8 cellular contexts compared by ENCODE assay signal in the genomic region with DNA sequence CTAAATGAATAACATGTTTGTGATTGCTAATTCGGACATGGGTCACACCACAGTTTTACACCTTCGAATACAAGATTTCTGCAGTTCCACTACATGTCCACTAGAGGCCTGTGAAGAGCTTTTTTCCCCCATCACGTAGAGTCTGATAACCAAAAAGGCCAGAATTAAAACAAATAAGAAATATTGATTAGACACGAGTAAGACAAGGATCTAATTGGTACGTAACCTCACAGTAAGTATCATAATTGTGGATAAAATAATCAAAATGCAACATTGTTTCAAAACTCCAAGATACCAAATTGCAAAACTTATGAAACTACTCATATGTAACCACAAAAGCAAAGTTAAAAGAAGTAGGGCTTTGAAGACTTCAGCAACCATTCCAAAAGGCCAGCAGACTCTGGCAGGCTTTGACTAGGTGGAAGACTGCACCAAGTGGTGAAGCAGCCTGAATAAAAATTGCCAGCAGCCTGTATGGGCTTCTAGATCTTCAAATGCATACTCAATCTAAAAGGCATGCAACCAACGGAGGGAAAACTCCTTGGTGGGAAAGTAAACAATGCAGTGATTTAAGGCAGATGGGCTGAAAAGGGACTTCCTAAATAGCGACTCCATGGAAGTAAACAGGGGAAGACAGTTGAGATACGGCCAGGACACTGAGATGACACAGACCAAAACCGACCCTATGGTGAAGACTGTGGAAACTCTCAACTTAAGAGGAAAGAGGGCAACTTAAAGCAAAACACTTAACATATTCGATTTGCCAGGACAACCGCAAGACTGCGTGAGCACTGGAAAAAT. TPM values are rescaled to one million over a fixed set of nuclear protein-coding genes. Genes with fewer than 3 reads are reported as not detected.
A peak's percentile ranks its signal among the peaks of the same experiment; 100 is the strongest.
DNase-seq lines count a peak whose midpoint lies in the region; ATAC-seq and TF ChIP-seq lines count a peak whose summit lies in the region.

No MANE protein-coding gene starts in this region.

- ATAC-seq in GM19372 (IDR thresholded peaks at IDR 0.05; ENCODE audit: low read depth, unreplicated experiment) = peak; percentile 74

- H3K9ac ChIP-seq in SK-N-MC (ENCODE audit: insufficient read length) = peak overlapping the region; percentile 38

- no peaks in the 10 kb centered on the region for H3K27me3 Mint-ChIP-seq in nephron progenitor cell (ENCODE audit: low read depth, poor library complexity)

- H3K36me3 ChIP-seq in SK-N-MC (ENCODE audit: insufficient read depth, low read length) (no peaks in the 10 kb centered on the region), esophagus squamous epithelium (peaks cover 0 to 6% (median 0%) of the 10 kb centered on the region in 3 donors)

- DNase-seq in DMS53 (lab: John Stamatoyannopoulos, UW) (peak; percentile 64), Kasumi-1 (lab: John Stamatoyannopoulos, UW) (peak; percentile 20 to 22), SK-N-MC (ENCODE audit: low read depth, low spot score) (no peak), esophagus squamous epithelium (lab: John Stamatoyannopoulos, UW) (no peak), nephron progenitor cell (no peak), NCI-H524 treated with DMSO at 0.1 percent for 48 hours (lab: John Stamatoyannopoulos, UW) (no peak), posterior vena cava (ENCODE audit: low spot score) (no peak)

- 38 to 44% methylated on average over 12 of the region's 12 CpGs for WGBS in esophagus squamous epithelium, 2 donors

- no peak overlapping the region for H3K4me3 Mint-ChIP-seq in nephron progenitor cell

- no peak for TF ChIP-seq POLR2A in esophagus squamous epithelium (IDR thresholded peaks at IDR 0.05)

- H3K27ac ChIP-seq in SK-N-MC = peak overlapping the region; percentile 93
- peak overlapping the region in 3 of 4 donors; percentile 72 to 74 (median 73) for H3K27ac ChIP-seq in esophagus squamous epithelium

- peaks cover 24% of the 10 kb centered on the region for H3K9me3 Mint-ChIP-seq in nephron progenitor cell

- peak overlapping the region; percentile 42 for H3K4me3 ChIP-seq in SK-N-MC
- H3K4me3 ChIP-seq in esophagus squamous epithelium = no peak overlapping the region

- intact Hi-C loops in esophagus squamous epithelium (cut with DNase I) = no loop called here
- intact Hi-C loops in posterior vena cava (cut with DNase I) = no loop called here

- H3K27me3 ChIP-seq in esophagus squamous epithelium = no peaks in the 10 kb centered on the region

- peaks cover 0 to 51% (median 20%) of the 10 kb centered on the region in 3 donors for H3K4me1 ChIP-seq in esophagus squamous epithelium

- H3K9me3 ChIP-seq in SK-N-MC (ENCODE audit: low read depth, low read length) (no peaks in the 10 kb centered on the region), esophagus squamous epithelium (peaks cover 0 to 4% (median 0%) of the 10 kb centered on the region in 3 donors)

- TF ChIP-seq CTCF in esophagus squamous epithelium (IDR thresholded peaks at IDR 0.05) (peak; percentile 69 to 88 (median 82)), nephron progenitor cell (IDR thresholded peaks at IDR 0.05) (peak; percentile 88)

- H3K36me3 Mint-ChIP-seq in nephron progenitor cell (ENCODE audit: low read depth) = peaks cover 12% of the 10 kb centered on the region

- peak overlapping the region; percentile 88 for H3K27ac Mint-ChIP-seq in nephron progenitor cell

- H3K4me1 Mint-ChIP-seq in nephron progenitor cell = peaks cover 32% of the 10 kb centered on the region

RNA-seq across cellular contexts. Expression of a gene that starts 56.7 kb away (rescaled TPM):
- total RNA-seq in esophagus squamous epithelium = 10 to 100 TPM in 1 of 4 donors, 1 to 10 TPM in 3; 1.3 to 18.7 (median 4.4) TPM
- total RNA-seq in posterior vena cava = 10 to 100 TPM; 34.2 to 36.0 TPM

Comparison
In these comparisons a context has a peak if more than half of its experiments do, and no peak if none do; other contexts are left out.
1. DNase-seq: peak in DMS53 (single experiment) and Kasumi-1 (2 of 2); none in SK-N-MC (single experiment), esophagus squamous epithelium (single experiment), nephron progenitor cell (single experiment), NCI-H524 treated with DMSO at 0.1 percent for 48 hours (single experiment) and posterior vena cava (single experiment).